28 cellular contexts compared by ENCODE assay signal in genomic region chr2:75792146-75792545, GRCh38.
"Had no signal": no experiment of that assay in that cellular context is flagged by ENCODE, and none has a peak within 500 bp of the region (broad histone marks: within the 10 kb centered on the region; RNA-seq: fewer than 3 reads in every experiment).

No MANE protein-coding gene starts in this region.

- ATAC-seq: activated CD4-positive, CD25-positive, alpha-beta regulatory T cell treated with anti-CD3 and anti-CD28 coated beads, Interleukin-2, amount 50 U/mL, for 24 hours; activated CD8-positive, alpha-beta T cell treated with anti-CD3 and anti-CD28 coated beads for 36 hours; activated naive CD8-positive, alpha-beta T cell treated with anti-CD3 and anti-CD28 coated beads, Interleukin-2, amount 50 U/mL, for 24 hours; activated T-cell treated with anti-CD3 and anti-CD28 coated beads, Interleukin-2, amount 50 U/mL, for 4 hours; body of pancreas; foreskin keratinocyte; gastrocnemius medialis; heart right ventricle; T-cell had no signal

- H3K9me3 ChIP-seq: adrenal gland, body of pancreas, colonic mucosa, esophagus muscularis mucosa, gastrocnemius medialis, heart right ventricle had no signal

- DNase-seq: activated B cell treated with CpG ODN at 0.5 μM for 24 hours; activated CD4-positive, alpha-beta T cell treated with anti-CD3 and anti-CD28 coated beads for 48 hours; activated CD4-positive, alpha-beta T cell treated with anti-CD3 and anti-CD28 coated beads, Interleukin-2, amount 50 U/mL, for 1 hour; activated CD4-positive, alpha-beta T cell treated with anti-CD3 and anti-CD28 coated beads, Interleukin-2, amount 50 U/mL, for 48 hours; activated CD8-positive, alpha-beta memory T cell treated with anti-CD3 and anti-CD28 coated beads for 24 hours; activated CD8-positive, alpha-beta T cell treated with anti-CD3 and anti-CD28 coated beads for 36 hours; activated effector memory CD4-positive, alpha-beta T cell treated with anti-CD3 and anti-CD28 coated beads, Interleukin-2, amount 50 U/mL, for 16 hours; activated naive CD4-positive, alpha-beta T cell treated with anti-CD3 and anti-CD28 coated beads for 36 hours; activated naive CD8-positive, alpha-beta T cell treated with anti-CD3 and anti-CD28 coated beads for 36 hours; activated naive CD8-positive, alpha-beta T cell treated with anti-CD3 and anti-CD28 coated beads, Interleukin-2, amount 50 U/mL, for 24 hours; activated T-cell treated with anti-CD3 and anti-CD28 coated beads, Interleukin-2, amount 50 U/mL, for 4 hours; adrenal gland; amygdala; aorta; body of pancreas; caudate nucleus; colonic mucosa; dorsolateral prefrontal cortex; effector memory CD4-positive, alpha-beta T cell; endodermal cell; foreskin keratinocyte; gastrocnemius medialis; heart right ventricle; T-cell; T1000; WERI-Rb-1 had no signal

- H3K27me3 ChIP-seq: adrenal gland, body of pancreas, colonic mucosa, esophagus muscularis mucosa, foreskin keratinocyte, gastrocnemius medialis had no signal

- H3K4me1 ChIP-seq: adrenal gland, body of pancreas, colonic mucosa, esophagus muscularis mucosa, foreskin keratinocyte, gastrocnemius medialis, heart right ventricle had no signal

- H3K36me3 ChIP-seq: adrenal gland, colonic mucosa, esophagus muscularis mucosa, gastrocnemius medialis, heart right ventricle, WERI-Rb-1 had no signal

- H3K4me3 ChIP-seq: adrenal gland, body of pancreas, colonic mucosa, dorsolateral prefrontal cortex, esophagus muscularis mucosa, gastrocnemius medialis, heart right ventricle had no signal

- H3K27ac ChIP-seq: adrenal gland, body of pancreas, colonic mucosa, dorsolateral prefrontal cortex, esophagus muscularis mucosa, foreskin keratinocyte, gastrocnemius medialis, heart right ventricle, WERI-Rb-1 had no signal
